Comparison of ENCODE assay signal across 30 cellular contexts in the genomic region with DNA sequence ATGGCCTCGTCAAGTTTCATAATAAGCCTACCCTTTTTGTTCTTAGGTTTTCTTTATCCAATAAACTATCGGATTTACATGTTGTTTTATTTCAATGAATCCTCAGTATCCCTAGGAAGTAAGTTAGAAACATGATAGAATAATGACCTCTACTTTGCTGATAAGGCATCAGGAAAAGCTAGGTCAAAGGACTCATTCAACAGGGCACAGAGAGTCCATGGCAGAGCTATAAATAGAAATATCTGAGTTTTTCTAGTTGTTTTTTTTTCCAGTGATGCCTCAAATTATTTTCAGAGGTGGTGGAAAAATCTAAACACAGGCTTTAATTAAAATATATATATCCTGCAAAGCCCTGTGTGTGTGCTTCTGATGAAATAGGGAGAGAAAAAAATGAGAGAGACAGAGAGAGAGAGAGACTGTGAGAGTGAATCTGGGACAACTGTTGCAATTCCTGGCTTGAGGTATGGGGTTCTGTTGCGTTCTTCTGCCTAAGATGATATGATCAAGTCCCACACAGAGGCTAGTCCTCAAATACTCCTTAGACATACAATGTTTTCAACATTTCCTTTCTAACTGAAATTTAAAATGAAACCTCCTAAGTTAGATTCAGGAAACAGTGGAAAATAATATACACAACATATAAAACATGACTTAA.
DNase-seq lines count a peak whose midpoint lies in the region; ATAC-seq and TF ChIP-seq lines count a peak whose summit lies in the region.
"Had no signal": no experiment of that assay in that cellular context is flagged by ENCODE, and none has a peak within 500 bp of the region (broad histone marks: within the 10 kb centered on the region; RNA-seq: fewer than 3 reads in every experiment).

No MANE protein-coding gene starts in this region.

- POLR2A ChIA-PET in MCF 10A (lab: Yijun Ruan, JAX) = no interaction called here

- no peak overlapping the region for H3K9ac ChIP-seq in mammary epithelial cell (ENCODE audit: insufficient read depth, low read length)
- H3K9ac ChIP-seq: BLaER1 had no signal

- in situ Hi-C loops in mammary epithelial cell (cut with MboI; ENCODE audit: low sequenced_read_pairs in 2 of 2) = no loop called here

- no peak for TF ChIP-seq CTCF in MCF 10A (IDR thresholded peaks at IDR 0.05; ENCODE audit: unreplicated experiment)
- TF ChIP-seq CTCF in mammary epithelial cell (conservative IDR thresholded peaks at IDR 0.05 in 1 of 2, IDR thresholded peaks at IDR 0.05 in 1 of 2; ENCODE audit: extremely low read depth in 1 of 2, insufficient read depth in 1 of 2, low read depth in 1 of 2, low read length in 2 of 2) = no peak
- TF ChIP-seq CTCF in uterus (IDR thresholded peaks at IDR 0.05) = no peak
- TF ChIP-seq CTCF in lower lobe of right lung (IDR thresholded peaks at IDR 0.05) = no peak

- H3K36me3 ChIP-seq in mammary epithelial cell (ENCODE audit: insufficient read depth, low read length) = no peaks in the 10 kb centered on the region
- no peaks in the 10 kb centered on the region for H3K36me3 ChIP-seq in uterus
- H3K36me3 ChIP-seq in lower lobe of right lung = no peaks in the 10 kb centered on the region
- H3K36me3 ChIP-seq: BLaER1, colonic mucosa, MG63, neutrophil, Peyer's patch, SJSA1, spleen, thyroid gland had no signal

- no peak for DNase-seq in MCF 10A (ENCODE audit: unreplicated experiment)
- DNase-seq in mammary epithelial cell = no peak
- peak; percentile 11 for DNase-seq in OCI-M1 (lab: John Stamatoyannopoulos, UW)
- DNase-seq in fibroblast of the conjunctiva (ENCODE audit: low read depth) = peak; percentile 43
- DNase-seq in uterus = no peak
- no peak for DNase-seq in erythroblast (lab: John Stamatoyannopoulos, UW)
- no peak for DNase-seq in lower lobe of right lung
- DNase-seq: activated CD4-positive, alpha-beta T cell treated with anti-CD3 and anti-CD28 coated beads for 48 hours; activated CD8-positive, alpha-beta memory T cell treated with anti-CD3 and anti-CD28 coated beads, Interleukin-2, amount 10 ng/mL, durations not matched to agents 7 days and 5 days; Caco-2; colonic mucosa; DMS79 treated with DMSO at 0.1 percent for 48 hours; foreskin melanocyte; islet precursor cell; MG63; NCI-H1417 treated with DMSO at 0.1 percent for 48 hours; NCI-H510A; Peyer's patch; spleen; stimulated activated CD4-positive, alpha-beta T cell treated with anti-CD3 and anti-CD28 coated beads, Interleukin-4, amount 100 ng/mL, for 1 hour; stimulated activated naive CD8-positive, alpha-beta T cell treated with anti-CD3 and anti-CD28 coated beads, Interleukin-15, Interleukin-2, amounts not matched to agents 100 U/mL and 50 U/mL, for 24 hours; thyroid gland had no signal

- no peak overlapping the region for H3K4me3 Mint-ChIP-seq in MCF 10A (ENCODE audit: unreplicated experiment)
- H3K4me3 Mint-ChIP-seq: activated CD8-positive, alpha-beta memory T cell treated with anti-CD3 and anti-CD28 coated beads, Interleukin-2, amount 10 ng/mL, durations not matched to agents 7 days and 5 days; activated naive CD8-positive, alpha-beta T cell; activated T-helper 17 cell treated with anti-CD3 and anti-CD28 coated beads, Interleukin-2, amount 50 U/mL, for 72 hours; T-helper 1 cell treated with Interleukin-12 subunit alpha and Interleukin-12 subunit beta and Interleukin-4 antibody, amounts not matched to agents 30 μg/mL and 1 μg/mL, for 36 hours had no signal

- ATAC-seq in GM19395 (IDR thresholded peaks at IDR 0.05; ENCODE audit: unreplicated experiment) = no peak
- no peak for ATAC-seq in lower lobe of right lung
- ATAC-seq: activated CD8-positive, alpha-beta memory T cell treated with anti-CD3 and anti-CD28 coated beads, Interleukin-2, amount 10 ng/mL, durations not matched to agents 7 days and 5 days; activated T-helper 17 cell treated with anti-CD3 and anti-CD28 coated beads, Interleukin-2, amount 50 U/mL, for 72 hours; stimulated activated naive CD8-positive, alpha-beta T cell treated with anti-CD3 and anti-CD28 coated beads, Interleukin-15, Interleukin-2, amounts not matched to agents 100 U/mL and 50 U/mL, for 24 hours had no signal

- no peak overlapping the region for H3K4me2 ChIP-seq in mammary epithelial cell (ENCODE audit: insufficient read depth, low read depth, low read length)
- H3K4me2 ChIP-seq: BLaER1 had no signal

- no peaks in the 10 kb centered on the region for H3K27me3 ChIP-seq in mammary epithelial cell (ENCODE audit: insufficient read depth, low read length)
- no peaks in the 10 kb centered on the region for H3K27me3 ChIP-seq in uterus
- H3K27me3 ChIP-seq in lower lobe of right lung (ENCODE audit: low read depth) = no peaks in the 10 kb centered on the region
- H3K27me3 ChIP-seq: colonic mucosa, MG63, neutrophil, Peyer's patch, SJSA1, spleen, thyroid gland had no signal

- H3K4me3 ChIP-seq in mammary epithelial cell (replicated peaks in 1 of 3; ENCODE audit: insufficient read depth in 1 of 3, low read depth in 2 of 3, low read length in 3 of 3) = no peak overlapping the region
- no peak overlapping the region for H3K4me3 ChIP-seq in uterus
- no peak overlapping the region for H3K4me3 ChIP-seq in lower lobe of right lung
- H3K4me3 ChIP-seq: BLaER1, colonic mucosa, MG63, Peyer's patch, SJSA1, spleen, thyroid gland had no signal

- no peaks in the 10 kb centered on the region for H3K36me3 Mint-ChIP-seq in MCF 10A (ENCODE audit: insufficient read depth, unreplicated experiment)
- H3K36me3 Mint-ChIP-seq: activated CD8-positive, alpha-beta memory T cell treated with anti-CD3 and anti-CD28 coated beads, Interleukin-2, amount 10 ng/mL, durations not matched to agents 7 days and 5 days; activated naive CD8-positive, alpha-beta T cell had no signal

- H3K79me2 ChIP-seq in mammary epithelial cell (ENCODE audit: insufficient read depth, low read length) = no peaks in the 10 kb centered on the region

- WGBS in mammary epithelial cell (ENCODE audit: low coverage, missing lambda C conversion rate) = 93% methylated on average over 3 of the region's 3 CpGs

- H3K27me3 Mint-ChIP-seq in MCF 10A (ENCODE audit: insufficient read depth, unreplicated experiment) = no peaks in the 10 kb centered on the region
- H3K27me3 Mint-ChIP-seq: activated CD8-positive, alpha-beta memory T cell treated with anti-CD3 and anti-CD28 coated beads, Interleukin-2, amount 10 ng/mL, durations not matched to agents 7 days and 5 days; activated naive CD8-positive, alpha-beta T cell; activated T-helper 17 cell treated with anti-CD3 and anti-CD28 coated beads, Interleukin-2, amount 50 U/mL, for 72 hours had no signal

- H2AFZ ChIP-seq in mammary epithelial cell (ENCODE audit: low read depth, low read length) = no peak overlapping the region

- CTCF ChIA-PET in MCF 10A (lab: Yijun Ruan, JAX) (interaction anchor here (0.9 to 1.0 kb wide), 2 partner anchors 10 to 27 kb away, joined by 3 read pairs; no protein-coding TSS in a partner anchor), mammary epithelial cell (lab: Charles Lee; ENCODE audit: low non-redundant PET) (no interaction called here)

- intact Hi-C loops in MCF 10A (cut with micrococcal nuclease) (no loop called here), mammary epithelial cell (cut with micrococcal nuclease) (no loop called here), uterus (cut with DNase I; ENCODE audit: low total_unique reads) (no loop called here), lower lobe of right lung (cut with DNase I) (no loop called here)

- BruUV-seq in MCF 10A (replicated peaks; lab: Mats Ljungman, UMichigan) (no TSS peak), mammary epithelial cell (replicated peaks; lab: Mats Ljungman, UMichigan) (no TSS peak)

- no peak overlapping the region for H3K27ac ChIP-seq in mammary epithelial cell (ENCODE audit: insufficient read depth, low read depth, low read length)
- H3K27ac ChIP-seq in uterus = peak overlapping the region; percentile 1 to 10
- no peak overlapping the region for H3K27ac ChIP-seq in lower lobe of right lung
- H3K27ac ChIP-seq: BLaER1, colonic mucosa, HL-60, neutrophil, Peyer's patch, spleen, thyroid gland had no signal

- dilution Hi-C loops in mammary epithelial cell (cut with HindIII; ENCODE audit: low sequenced_read_pairs) = no loop called here

- H3K9me3 ChIP-seq in mammary epithelial cell (replicated peaks; ENCODE audit: insufficient read depth, low read length) (no peaks in the 10 kb centered on the region), uterus (peaks cover 0 to 3% of the 10 kb centered on the region in 2 donors), lower lobe of right lung (no peaks in the 10 kb centered on the region)
- H3K9me3 ChIP-seq: Caco-2, colonic mucosa, MG63, neutrophil, Peyer's patch, SJSA1, thyroid gland had no signal

- H3K27ac Mint-ChIP-seq in MCF 10A (ENCODE audit: low read depth, unreplicated experiment) = peak overlapping the region; percentile 76
- H3K27ac Mint-ChIP-seq: activated CD8-positive, alpha-beta memory T cell treated with anti-CD3 and anti-CD28 coated beads, Interleukin-2, amount 10 ng/mL, durations not matched to agents 7 days and 5 days; activated naive CD8-positive, alpha-beta T cell; activated T-helper 17 cell treated with anti-CD3 and anti-CD28 coated beads, Interleukin-2, amount 50 U/mL, for 72 hours; T-helper 1 cell treated with Interleukin-12 subunit alpha and Interleukin-12 subunit beta and Interleukin-4 antibody, amounts not matched to agents 30 μg/mL and 1 μg/mL, for 36 hours had no signal

- H3K4me1 ChIP-seq in mammary epithelial cell (ENCODE audit: insufficient read depth, low read length) (no peaks in the 10 kb centered on the region), uterus (peaks cover 0 to 3% of the 10 kb centered on the region in 2 donors), lower lobe of right lung (no peaks in the 10 kb centered on the region)
- H3K4me1 ChIP-seq: BLaER1, Caco-2, colonic mucosa, Peyer's patch, SJSA1, spleen, thyroid gland had no signal

- no peaks in the 10 kb centered on the region for H4K20me1 ChIP-seq in mammary epithelial cell (ENCODE audit: insufficient read depth, low read length)
- H4K20me1 ChIP-seq: BLaER1 had no signal

- peaks cover 9% of the 10 kb centered on the region for H3K9me3 Mint-ChIP-seq in MCF 10A (ENCODE audit: unreplicated experiment)
- H3K9me3 Mint-ChIP-seq: activated T-helper 17 cell treated with anti-CD3 and anti-CD28 coated beads, Interleukin-2, amount 50 U/mL, for 72 hours had no signal

- H3K4me1 Mint-ChIP-seq in MCF 10A (ENCODE audit: insufficient read depth, unreplicated experiment) = peaks cover 4% of the 10 kb centered on the region
- H3K4me1 Mint-ChIP-seq: activated CD8-positive, alpha-beta memory T cell treated with anti-CD3 and anti-CD28 coated beads, Interleukin-2, amount 10 ng/mL, durations not matched to agents 7 days and 5 days; activated T-helper 17 cell treated with anti-CD3 and anti-CD28 coated beads, Interleukin-2, amount 50 U/mL, for 72 hours had no signal

- TF ChIP-seq POLR2A in uterus (IDR thresholded peaks at IDR 0.05) = no peak
- TF ChIP-seq POLR2A in erythroblast (IDR thresholded peaks at IDR 0.05; ENCODE audit: low read length) = no peak

Comparison
In these comparisons a context has a peak if more than half of its experiments do, and no peak if none do; other contexts are left out.
1. DNase-seq: peak in OCI-M1 (single experiment) and fibroblast of the conjunctiva (single experiment); none in MCF 10A (single experiment), mammary epithelial cell (single experiment), uterus (0 of 2), erythroblast (0 of 2) and lower lobe of right lung (single experiment).
2. H3K27ac ChIP-seq: peak in uterus (2 of 2); none in mammary epithelial cell (single experiment) and lower lobe of right lung (single experiment).